Comparison of ENCODE assay signal across 8 cellular contexts in the genomic region with DNA sequence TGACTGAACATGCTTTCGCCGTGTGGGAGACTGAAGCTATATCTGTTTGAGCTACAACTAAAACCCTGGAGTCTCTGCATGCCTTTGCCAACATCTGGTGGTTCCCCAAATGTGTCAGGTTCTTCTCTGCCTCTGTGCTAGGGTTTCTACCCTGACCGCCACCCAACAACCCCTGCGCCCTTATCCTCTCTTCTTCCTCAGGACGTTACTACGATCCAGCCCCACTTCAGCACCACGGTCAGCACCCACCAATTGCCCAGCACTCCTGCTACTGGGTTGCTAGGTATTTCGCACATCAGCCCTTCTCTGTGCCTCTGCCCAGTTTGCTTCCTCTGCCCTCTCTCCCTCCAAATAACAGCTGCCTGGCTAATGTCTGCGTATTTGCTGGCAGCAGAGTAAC.
A peak's percentile ranks its signal among the peaks of the same experiment; 100 is the strongest.
DNase-seq lines count a peak whose midpoint lies in the region; ATAC-seq and TF ChIP-seq lines count a peak whose summit lies in the region.

No MANE protein-coding gene starts in this region.

- no peaks in the 10 kb centered on the region for H3K36me3 Mint-ChIP-seq in activated T-helper 1 cell treated with anti-CD3 and anti-CD28 coated beads, Interleukin-12 subunit alpha, Interleukin-12 subunit beta, Interleukin-2, Interleukin-4 antibody, amounts not matched to agents 30 ng/mL and 10 ng/mL and 1 ng/mL, durations not matched to agents 14 hours and 24 hours and 36 hours (ENCODE audit: low read depth)

- H3K27ac ChIP-seq in right cardiac atrium (ENCODE audit: low read length) (no peak overlapping the region), left ventricle myocardium inferior (replicated peaks) (no peak overlapping the region), upper lobe of right lung (no peak overlapping the region)

- peak; percentile 26 to 76 (median 62) for DNase-seq in right cardiac atrium
- no peak for DNase-seq in left ventricle myocardium inferior
- peak; percentile 68 for DNase-seq in RPMI7951 (ENCODE audit: low read depth)
- peak; percentile 42 for DNase-seq in fibroblast of peridontal ligament (ENCODE audit: extremely low read depth)
- peak; percentile 75 for DNase-seq in upper lobe of right lung
- DNase-seq in hippocampal formation (lab: John Stamatoyannopoulos, UW) = no peak
- no peak for DNase-seq in activated T-helper 1 cell treated with anti-CD3 and anti-CD28 coated beads, Interleukin-12 subunit alpha, Interleukin-12 subunit beta, Interleukin-2, Interleukin-4 antibody, amounts not matched to agents 30 ng/mL and 10 ng/mL and 1 ng/mL, durations not matched to agents 14 hours and 24 hours and 36 hours (ENCODE audit: low spot score)

- WGBS in right cardiac atrium = 32% methylated on average over 9 of the region's 9 CpGs

- H3K9me3 Mint-ChIP-seq in activated T-helper 1 cell treated with anti-CD3 and anti-CD28 coated beads, Interleukin-12 subunit alpha, Interleukin-12 subunit beta, Interleukin-2, Interleukin-4 antibody, amounts not matched to agents 30 ng/mL and 10 ng/mL and 1 ng/mL, durations not matched to agents 14 hours and 24 hours and 36 hours = no peaks in the 10 kb centered on the region

- H3K4me1 ChIP-seq in right cardiac atrium (ENCODE audit: control insufficient read depth, insufficient read depth, low read length) (no peaks in the 10 kb centered on the region), left ventricle myocardium inferior (no peaks in the 10 kb centered on the region), upper lobe of right lung (no peaks in the 10 kb centered on the region)

- no peak overlapping the region for H3K4me3 ChIP-seq in right cardiac atrium (ENCODE audit: low read length)
- no peak overlapping the region for H3K4me3 ChIP-seq in left ventricle myocardium inferior
- no peak overlapping the region for H3K4me3 ChIP-seq in upper lobe of right lung

- no peak overlapping the region for H3K4me3 Mint-ChIP-seq in activated T-helper 1 cell treated with anti-CD3 and anti-CD28 coated beads, Interleukin-12 subunit alpha, Interleukin-12 subunit beta, Interleukin-2, Interleukin-4 antibody, amounts not matched to agents 30 ng/mL and 10 ng/mL and 1 ng/mL, durations not matched to agents 14 hours and 24 hours and 36 hours

- H3K27me3 Mint-ChIP-seq in activated T-helper 1 cell treated with anti-CD3 and anti-CD28 coated beads, Interleukin-12 subunit alpha, Interleukin-12 subunit beta, Interleukin-2, Interleukin-4 antibody, amounts not matched to agents 30 ng/mL and 10 ng/mL and 1 ng/mL, durations not matched to agents 14 hours and 24 hours and 36 hours (ENCODE audit: insufficient read depth) = peaks cover 2% of the 10 kb centered on the region

- H3K4me1 Mint-ChIP-seq in activated T-helper 1 cell treated with anti-CD3 and anti-CD28 coated beads, Interleukin-12 subunit alpha, Interleukin-12 subunit beta, Interleukin-2, Interleukin-4 antibody, amounts not matched to agents 30 ng/mL and 10 ng/mL and 1 ng/mL, durations not matched to agents 14 hours and 24 hours and 36 hours (ENCODE audit: low read depth) = no peaks in the 10 kb centered on the region

- TF ChIP-seq CTCF in left ventricle myocardium inferior (IDR thresholded peaks at IDR 0.05; ENCODE audit: borderline replicate concordance) (no peak), upper lobe of right lung (IDR thresholded peaks at IDR 0.05) (no peak)

- ATAC-seq in right cardiac atrium = no peak
- peak; percentile 70 for ATAC-seq in upper lobe of right lung
- no peak for ATAC-seq in HG03571 (IDR thresholded peaks at IDR 0.05; ENCODE audit: unreplicated experiment)

- H3K36me3 ChIP-seq in left ventricle myocardium inferior (no peaks in the 10 kb centered on the region), upper lobe of right lung (no peaks in the 10 kb centered on the region)

- H3K27ac Mint-ChIP-seq in activated T-helper 1 cell treated with anti-CD3 and anti-CD28 coated beads, Interleukin-12 subunit alpha, Interleukin-12 subunit beta, Interleukin-2, Interleukin-4 antibody, amounts not matched to agents 30 ng/mL and 10 ng/mL and 1 ng/mL, durations not matched to agents 14 hours and 24 hours and 36 hours = no peak overlapping the region

- intact Hi-C loops in right cardiac atrium (cut with DNase I) = no loop called here
- intact Hi-C loops in left ventricle myocardium inferior (cut with micrococcal nuclease) = no loop called here
- intact Hi-C loops in upper lobe of right lung (cut with DNase I) = no loop called here
- intact Hi-C loops in activated T-helper 1 cell treated with anti-CD3 and anti-CD28 coated beads, Interleukin-12 subunit alpha, Interleukin-12 subunit beta, Interleukin-2, Interleukin-4 antibody, amounts not matched to agents 30 ng/mL and 10 ng/mL and 1 ng/mL, durations not matched to agents 14 hours and 24 hours and 36 hours (cut with micrococcal nuclease) = no loop called here

- H3K27me3 ChIP-seq in right cardiac atrium (ENCODE audit: control insufficient read depth, insufficient read depth) (no peaks in the 10 kb centered on the region), left ventricle myocardium inferior (ENCODE audit: low read depth) (no peaks in the 10 kb centered on the region), upper lobe of right lung (no peaks in the 10 kb centered on the region)

- H3K9me3 ChIP-seq in right cardiac atrium (ENCODE audit: control insufficient read depth, low read length) = no peaks in the 10 kb centered on the region
- H3K9me3 ChIP-seq in left ventricle myocardium inferior (replicated peaks) = no peaks in the 10 kb centered on the region
- no peaks in the 10 kb centered on the region for H3K9me3 ChIP-seq in upper lobe of right lung

Comparison
In these comparisons a context has a peak if more than half of its experiments do, and no peak if none do; other contexts are left out.
1. DNase-seq: peak in right cardiac atrium (3 of 3), RPMI7951 (single experiment), fibroblast of peridontal ligament (single experiment) and upper lobe of right lung (single experiment); none in left ventricle myocardium inferior (single experiment), hippocampal formation (0 of 2) and activated T-helper 1 cell treated with anti-CD3 and anti-CD28 coated beads, Interleukin-12 subunit alpha, Interleukin-12 subunit beta, Interleukin-2, Interleukin-4 antibody, amounts not matched to agents 30 ng/mL and 10 ng/mL and 1 ng/mL, durations not matched to agents 14 hours and 24 hours and 36 hours (single experiment).